ENCODE assay signal across 9 cellular contexts in the genomic region with DNA sequence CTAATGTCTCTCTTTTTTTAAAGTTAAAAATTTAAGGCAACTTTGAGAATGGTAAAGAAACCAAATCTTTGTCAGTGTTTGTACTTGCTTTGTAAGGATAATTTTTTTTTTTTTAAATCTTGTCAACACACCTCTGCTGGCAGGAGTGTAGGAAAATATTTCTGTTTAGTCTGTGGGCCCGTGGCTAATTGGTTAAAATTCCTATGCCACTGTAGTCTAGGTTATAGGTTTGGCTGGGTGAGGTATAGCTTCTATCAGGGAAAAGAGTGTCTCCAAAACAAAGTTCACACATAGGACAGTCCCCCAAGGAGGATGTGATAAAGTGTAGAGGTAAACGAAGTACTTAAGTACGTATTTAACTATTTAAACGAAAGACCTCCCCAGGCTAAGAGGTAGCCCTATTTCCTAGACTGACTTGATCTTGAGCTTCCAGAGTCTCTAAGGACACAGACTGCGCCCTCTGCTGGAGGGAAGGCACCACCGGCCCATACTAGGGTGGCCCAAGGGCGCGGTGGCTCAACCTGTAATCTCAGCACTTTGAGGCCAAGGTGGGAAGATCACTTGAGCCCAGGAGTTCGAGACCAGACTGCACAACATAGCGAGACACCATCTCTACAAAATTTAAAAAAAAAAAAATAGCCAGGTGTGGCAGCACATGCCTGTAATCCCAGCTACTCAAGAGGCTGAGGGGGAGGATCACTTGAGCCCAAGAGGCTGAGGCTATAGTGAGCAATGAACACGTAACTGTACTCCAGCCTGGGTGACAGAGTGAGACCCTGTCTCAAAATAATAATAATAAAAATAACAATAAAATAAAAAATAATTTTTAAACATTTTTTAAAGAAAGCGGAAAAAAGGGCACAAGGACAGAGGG. TPM values are rescaled to one million over a fixed set of nuclear protein-coding genes. Genes with fewer than 3 reads are reported as not detected.
A peak's percentile ranks its signal among the peaks of the same experiment; 100 is the strongest.
DNase-seq lines count a peak whose midpoint lies in the region; ATAC-seq and TF ChIP-seq lines count a peak whose summit lies in the region.
"Had no signal": no experiment of that assay in that cellular context is flagged by ENCODE, and none has a peak within 500 bp of the region (broad histone marks: within the 10 kb centered on the region; RNA-seq: fewer than 3 reads in every experiment).

No MANE protein-coding gene starts in this region.

- no peaks in the 10 kb centered on the region for H3K27me3 ChIP-seq in fibroblast of lung (ENCODE audit: control insufficient read depth, insufficient read depth, low read length)
- no peaks in the 10 kb centered on the region for H3K27me3 ChIP-seq in neural progenitor cell
- no peaks in the 10 kb centered on the region for H3K27me3 ChIP-seq in stomach

- TF ChIP-seq CTCF in GM12864 (IDR thresholded peaks at IDR 0.05; ENCODE audit: low read depth, low read length, missing control alignments) (peak; percentile 90), fibroblast of lung (conservative IDR thresholded peaks at IDR 0.05 in 1 of 2, IDR thresholded peaks at IDR 0.05 in 1 of 2; ENCODE audit: low read depth in 1 of 2, low read length in 2 of 2) (peak; percentile 79 to 87), neural progenitor cell (IDR thresholded peaks at IDR 0.05) (peak; percentile 91), stomach (IDR thresholded peaks at IDR 0.05) (peak in 5 of 7 experiments; percentile 65 to 89 (median 83))

- no peak overlapping the region for H2AFZ ChIP-seq in fibroblast of lung (ENCODE audit: low read length)
- no peak overlapping the region for H2AFZ ChIP-seq in neural progenitor cell (replicated peaks)

- no peaks in the 10 kb centered on the region for H3K36me3 ChIP-seq in fibroblast of lung (ENCODE audit: control insufficient read depth, insufficient read depth, low read length)
- H3K36me3 ChIP-seq in neural progenitor cell: no peaks in the 10 kb centered on the region
- no peaks in the 10 kb centered on the region for H3K36me3 ChIP-seq in stomach

- peaks cover 15% of the 10 kb centered on the region for H3K4me1 ChIP-seq in fibroblast of lung (ENCODE audit: control insufficient read depth, extremely low read depth, insufficient read depth, low read length)
- peaks cover 36% of the 10 kb centered on the region for H3K4me1 ChIP-seq in neural progenitor cell
- H3K4me1 ChIP-seq in stomach: peaks cover 23 to 55% (median 38%) of the 10 kb centered on the region in 4 donors

- peaks cover 5% of the 10 kb centered on the region for H3K4me1 Mint-ChIP-seq in activated T-cell treated with anti-CD3 and anti-CD28 coated beads, Interleukin-2, amount 50 U/mL, for 72 hours (ENCODE audit: low read depth)
- H3K4me1 Mint-ChIP-seq in neural progenitor cell: peaks cover 43% of the 10 kb centered on the region

- 20 to 31% (median 25%) methylated on average over 12 of the region's 12 CpGs for WGBS in stomach, 5 donors

- TF ChIP-seq RAD21 in Ishikawa (IDR thresholded peaks at IDR 0.05; ENCODE audit: low read depth): peak; percentile 65

- H3K27ac Mint-ChIP-seq in activated T-cell treated with anti-CD3 and anti-CD28 coated beads, Interleukin-2, amount 50 U/mL, for 72 hours: no peak overlapping the region
- peak overlapping the region; percentile 51 for H3K27ac Mint-ChIP-seq in neural progenitor cell

- H3K27ac ChIP-seq in fibroblast of lung (ENCODE audit: insufficient read depth, low read length) (no peak overlapping the region), neural progenitor cell (no peak overlapping the region), stomach (peak overlapping the region in 4 of 5 donors; percentile 26 to 99 (median 51))

- H3K79me2 ChIP-seq in fibroblast of lung (ENCODE audit: control insufficient read depth, insufficient read depth, low read length) (no peaks in the 10 kb centered on the region), neural progenitor cell (ENCODE audit: low read depth) (no peaks in the 10 kb centered on the region)

- no peaks in the 10 kb centered on the region for H3K27me3 Mint-ChIP-seq in activated T-cell treated with anti-CD3 and anti-CD28 coated beads, Interleukin-2, amount 50 U/mL, for 72 hours (ENCODE audit: low read depth)
- H3K27me3 Mint-ChIP-seq in neural progenitor cell (ENCODE audit: insufficient read depth, low read depth): peaks cover 9% of the 10 kb centered on the region

- H3K4me3 ChIP-seq in GM12864 (ENCODE audit: low read depth, low read length): no peak overlapping the region
- no peak overlapping the region for H3K4me3 ChIP-seq in fibroblast of lung (replicated peaks in 1 of 4; ENCODE audit: control extremely low read depth in 1 of 4, insufficient read depth in 1 of 4, low read depth in 3 of 4, low read length in 4 of 4)
- H3K4me3 ChIP-seq in neural progenitor cell: no peak overlapping the region
- H3K4me3 ChIP-seq in stomach: no peak overlapping the region

- H3K4me2 ChIP-seq in fibroblast of lung (ENCODE audit: extremely low read depth, insufficient read depth, low read length) (no peak overlapping the region), neural progenitor cell (no peak overlapping the region)

- H4K20me1 ChIP-seq in fibroblast of lung (ENCODE audit: control insufficient read depth, extremely low read depth, insufficient read depth, low read length) (no peaks in the 10 kb centered on the region), neural progenitor cell (ENCODE audit: low read depth) (peaks cover 2% of the 10 kb centered on the region)

- DNase-seq in GM12864 (ENCODE audit: low read depth): no peak
- DNase-seq in RPMI7951 (ENCODE audit: low read depth): peak; percentile 74
- DNase-seq in activated T-cell treated with anti-CD3 and anti-CD28 coated beads, Interleukin-2, amount 50 U/mL, for 72 hours: peak; percentile 84
- peak; percentile 63 to 79 for DNase-seq in fibroblast of lung (ENCODE audit: low read depth in 2 of 2)
- DNase-seq in neural progenitor cell (ENCODE audit: low spot score): peak; percentile 84
- peak; percentile 92 for DNase-seq in stomach

- H3F3A ChIP-seq in neural progenitor cell (ENCODE audit: low read depth): peaks cover 51% of the 10 kb centered on the region

- no peaks in the 10 kb centered on the region for H3K36me3 Mint-ChIP-seq in activated T-cell treated with anti-CD3 and anti-CD28 coated beads, Interleukin-2, amount 50 U/mL, for 72 hours (ENCODE audit: insufficient read depth in 2 of 2)
- no peaks in the 10 kb centered on the region for H3K36me3 Mint-ChIP-seq in neural progenitor cell

- no peak overlapping the region for H3K4me3 Mint-ChIP-seq in activated T-cell treated with anti-CD3 and anti-CD28 coated beads, Interleukin-2, amount 50 U/mL, for 72 hours
- H3K4me3 Mint-ChIP-seq in neural progenitor cell: peak overlapping the region; percentile 59

- no peak for TF ChIP-seq POLR2A in stomach (IDR thresholded peaks at IDR 0.05)

- H3K9ac ChIP-seq in fibroblast of lung (ENCODE audit: insufficient read depth, low read length) (no peak overlapping the region), neural progenitor cell (no peak overlapping the region)

- no peak for TF ChIP-seq EP300 in Ishikawa (IDR thresholded peaks at IDR 0.05; ENCODE audit: borderline replicate concordance)
- no peak for TF ChIP-seq EP300 in stomach (IDR thresholded peaks at IDR 0.05)

- H3K9me3 Mint-ChIP-seq in activated T-cell treated with anti-CD3 and anti-CD28 coated beads, Interleukin-2, amount 50 U/mL, for 72 hours: no peaks in the 10 kb centered on the region
- no peaks in the 10 kb centered on the region for H3K9me3 Mint-ChIP-seq in neural progenitor cell

- no peaks in the 10 kb centered on the region for H3K9me3 ChIP-seq in fibroblast of lung (ENCODE audit: control insufficient read depth, insufficient read depth, low read depth, low read length)
- H3K9me3 ChIP-seq in neural progenitor cell (ENCODE audit: low read depth): no peaks in the 10 kb centered on the region
- H3K9me3 ChIP-seq in stomach: no peaks in the 10 kb centered on the region

- intact Hi-C loops in stomach (cut with DNase I; ENCODE audit: low total_unique reads): no loop called here

- ATAC-seq in activated T-cell treated with anti-CD3 and anti-CD28 coated beads, Interleukin-2, amount 50 U/mL, for 72 hours (replicated peaks in 1 of 2): peak; percentile 58
- no peak for ATAC-seq in GM19328 (IDR thresholded peaks at IDR 0.05; ENCODE audit: unreplicated experiment)

TF ChIP-seq in Ishikawa, 13 proteins besides CTCF, POLR2A, EP300 and RAD21:
- TF ChIP-seq, protein P1, sequence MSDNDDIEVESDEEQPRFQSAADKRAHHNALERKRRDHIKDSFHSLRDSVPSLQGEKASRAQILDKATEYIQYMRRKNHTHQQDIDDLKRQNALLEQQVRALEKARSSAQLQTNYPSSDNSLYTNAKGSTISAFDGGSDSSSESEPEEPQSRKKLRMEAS (IDR thresholded peaks at IDR 0.05): no peak
- TF ChIP-seq EGR1 (IDR thresholded peaks at IDR 0.05) (no peak), CEBPB (IDR thresholded peaks at IDR 0.05) (no peak), NFIC (IDR thresholded peaks at IDR 0.05) (no peak), TEAD4 (IDR thresholded peaks at IDR 0.05) (no peak), ZBTB7A (IDR thresholded peaks at IDR 0.05; ENCODE audit: low read depth) (no peak), YY1 (IDR thresholded peaks at IDR 0.05; ENCODE audit: low read depth) (no peak), TAF1 (IDR thresholded peaks at IDR 0.05; ENCODE audit: low read depth) (no peak), TCF12 (IDR thresholded peaks at IDR 0.05; ENCODE audit: low read depth) (no peak)
- TF ChIP-seq, protein P2, sequence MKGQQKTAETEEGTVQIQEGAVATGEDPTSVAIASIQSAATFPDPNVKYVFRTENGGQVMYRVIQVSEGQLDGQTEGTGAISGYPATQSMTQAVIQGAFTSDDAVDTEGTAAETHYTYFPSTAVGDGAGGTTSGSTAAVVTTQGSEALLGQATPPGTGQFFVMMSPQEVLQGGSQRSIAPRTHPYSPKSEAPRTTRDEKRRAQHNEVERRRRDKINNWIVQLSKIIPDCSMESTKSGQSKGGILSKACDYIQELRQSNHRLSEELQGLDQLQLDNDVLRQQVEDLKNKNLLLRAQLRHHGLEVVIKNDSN (IDR thresholded peaks at IDR 0.05): no peak
TF ChIP-seq in Ishikawa: peak in this region for 0.

RNA-seq across cellular contexts. Expression of a gene that starts 8.9 kb away (rescaled TPM):
- not detected in 2 replicates for total RNA-seq in RPMI7951 (2014; rRNA removed; shearing (Covaris generic))
- total RNA-seq in activated T-cell treated with anti-CD3 and anti-CD28 coated beads, Interleukin-2, amount 50 U/mL, for 72 hours: not detected
- total RNA-seq in fibroblast of lung: not detected in 2 replicates
- polyA plus RNA-seq in fibroblast of lung: not detected in 2 replicates
- not detected in 2 replicates for polyA plus RNA-seq in fibroblast of lung (2012)
- polyA minus RNA-seq in fibroblast of lung (ENCODE audit: low replicate concordance): not detected in 2 replicates
- total RNA-seq in neural progenitor cell (ENCODE audit: low replicate concordance): not detected in 2 replicates
- not detected for total RNA-seq in stomach
- not detected for polyA plus RNA-seq in stomach
- total RNA-seq: mononuclear cell had no signal

Comparison
In these comparisons a context has a peak if more than half of its experiments do, and no peak if none do; other contexts are left out.
1. H3K27ac ChIP-seq: peak in stomach (4 of 5); none in fibroblast of lung (single experiment) and neural progenitor cell (single experiment).
2. Peak in every context shown above with its lines, with median percentiles within 50 percentile points of each other: CTCF ChIP-seq.